8 cellular contexts compared by ENCODE assay signal in the genomic region with DNA sequence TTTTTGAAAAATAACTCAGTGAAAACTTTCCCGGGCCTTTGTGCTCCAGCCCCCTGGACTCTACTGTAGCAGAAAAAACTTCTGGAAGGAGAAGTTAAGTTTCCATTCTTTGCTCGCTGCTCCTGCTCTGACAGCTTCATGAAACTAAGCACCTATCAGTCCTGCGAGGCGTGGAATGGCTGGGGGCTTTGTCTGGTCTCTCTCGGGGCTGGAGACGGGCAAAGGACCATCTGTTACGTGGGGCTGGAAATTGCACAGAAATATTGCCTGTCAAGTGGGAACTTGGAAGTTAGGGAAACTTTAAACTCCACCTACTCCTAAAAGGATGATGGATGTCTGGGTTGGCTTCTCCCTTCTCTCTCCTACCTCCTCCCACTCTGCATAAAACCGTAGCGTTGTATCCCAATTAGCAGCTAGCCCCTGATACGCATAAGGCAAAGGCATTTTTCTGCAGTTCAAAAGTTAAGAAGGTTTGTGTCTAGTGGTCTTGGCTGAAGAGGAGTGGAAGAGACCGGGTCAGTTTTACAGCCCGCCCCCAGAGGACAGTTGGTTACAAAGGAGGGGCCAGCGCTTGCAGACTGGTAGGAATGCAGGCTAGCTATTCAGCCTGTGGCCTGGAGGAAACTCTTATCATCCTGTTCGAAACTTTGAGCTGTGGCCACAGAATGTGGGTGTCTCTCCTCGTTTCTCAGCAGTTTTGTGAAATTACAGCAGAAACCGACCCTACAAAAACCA. TPM values are rescaled to one million over a fixed set of nuclear protein-coding genes. Genes with fewer than 3 reads are reported as not detected.
DNase-seq lines count a peak whose midpoint lies in the region; ATAC-seq and TF ChIP-seq lines count a peak whose summit lies in the region.

No MANE protein-coding gene starts in this region.

- TF ChIP-seq CTCF in GM12865 (IDR thresholded peaks at IDR 0.05; ENCODE audit: insufficient read depth, low read depth, low read length, missing control alignments), result no peak
- TF ChIP-seq CTCF in WTC11 (IDR thresholded peaks at IDR 0.05), result no peak

- peak overlapping the region; percentile 73 for H3K27ac ChIP-seq in right cardiac atrium (ENCODE audit: low read length)

- under 1% methylated on average over 16 of the region's 16 CpGs for WGBS in right cardiac atrium

- ATAC-seq in WTC11, result peak; percentile 71
- peak; percentile 79 to 88 for ATAC-seq in right cardiac atrium
- no peak for ATAC-seq in natural killer cell treated with Interleukin-12 subunit alpha and Interleukin-12 subunit beta and Interleukin-15 and Interleukin-18, amount 100 ng/mL, for 72 hours

- no peaks in the 10 kb centered on the region for H3K27me3 ChIP-seq in right cardiac atrium (ENCODE audit: control insufficient read depth, insufficient read depth)

- no peaks in the 10 kb centered on the region; the same call in 1 of the 2 replicates for H3K27me3 Mint-ChIP-seq in WTC11 (ENCODE audit: low read depth)
- peaks cover 30% of the 10 kb centered on the region for H3K27me3 Mint-ChIP-seq in activated CD4-positive, alpha-beta T cell treated with anti-CD3 and anti-CD28 coated beads, Interleukin-2, amount 10 ng/mL, durations not matched to agents 7 days and 5 days
- H3K27me3 Mint-ChIP-seq in natural killer cell treated with Interleukin-12 subunit alpha and Interleukin-12 subunit beta and Interleukin-15 and Interleukin-18, amount 100 ng/mL, for 72 hours, result peaks cover 18 to 19% of the 10 kb centered on the region in 2 donors

- POLR2A ChIA-PET in WTC11 (lab: Charles Lee), result interaction anchor here (0.6 kb wide), 1 partner anchor 69 kb away, joined by 5 read pairs; no protein-coding TSS in a partner anchor
- POLR2A ChIA-PET in activated CD4-positive, alpha-beta T cell treated with anti-CD3 and anti-CD28 coated beads, Interleukin-2, amount 10 ng/mL, durations not matched to agents 7 days and 5 days (lab: Charles Lee), result no interaction called here

- peak overlapping the region; percentile 87 for H3K4me3 Mint-ChIP-seq in WTC11
- no peak overlapping the region for H3K4me3 Mint-ChIP-seq in activated CD4-positive, alpha-beta T cell treated with anti-CD3 and anti-CD28 coated beads, Interleukin-2, amount 10 ng/mL, durations not matched to agents 7 days and 5 days
- no peak overlapping the region for H3K4me3 Mint-ChIP-seq in natural killer cell treated with Interleukin-12 subunit alpha and Interleukin-12 subunit beta and Interleukin-15 and Interleukin-18, amount 100 ng/mL, for 72 hours

- peak; percentile 25 for DNase-seq in GM12865 (ENCODE audit: low read depth)
- peak; percentile 69 for DNase-seq in WTC11 (ENCODE audit: low spot score)
- DNase-seq in right cardiac atrium, result peak; percentile 58 to 82 (median 71)
- peak; percentile 46 for DNase-seq in pulmonary artery endothelial cell (ENCODE audit: low read depth, low spot score)
- no peak for DNase-seq in activated CD4-positive, alpha-beta T cell treated with anti-CD3 and anti-CD28 coated beads, Interleukin-2, amount 10 ng/mL, durations not matched to agents 7 days and 5 days
- DNase-seq in activated effector memory CD4-positive, alpha-beta T cell treated with Interleukin-2 at 50 U/mL for 16 hours, result no peak
- no peak for DNase-seq in natural killer cell treated with Interleukin-12 subunit alpha and Interleukin-12 subunit beta and Interleukin-15 and Interleukin-18, amount 100 ng/mL, for 72 hours (ENCODE audit: low spot score)
- DNase-seq in activated gamma-delta T cell treated with Interleukin-2 at 50 U/mL for 16 hours, result no peak

- H3K4me1 Mint-ChIP-seq in WTC11, result peaks cover 67% of the 10 kb centered on the region
- H3K4me1 Mint-ChIP-seq in activated CD4-positive, alpha-beta T cell treated with anti-CD3 and anti-CD28 coated beads, Interleukin-2, amount 10 ng/mL, durations not matched to agents 7 days and 5 days, result no peaks in the 10 kb centered on the region
- H3K4me1 Mint-ChIP-seq in natural killer cell treated with Interleukin-12 subunit alpha and Interleukin-12 subunit beta and Interleukin-15 and Interleukin-18, amount 100 ng/mL, for 72 hours (ENCODE audit: low read depth in 2 of 2), result no peaks in the 10 kb centered on the region

- 0 out of 2 replicates have a peak, but pooled peaks cover 5% of the 10 kb centered on the region for H3K36me3 Mint-ChIP-seq in WTC11
- H3K36me3 Mint-ChIP-seq in activated CD4-positive, alpha-beta T cell treated with anti-CD3 and anti-CD28 coated beads, Interleukin-2, amount 10 ng/mL, durations not matched to agents 7 days and 5 days (ENCODE audit: low read depth), result no peaks in the 10 kb centered on the region
- peaks cover 6% of the 10 kb centered on the region for H3K36me3 Mint-ChIP-seq in natural killer cell treated with Interleukin-12 subunit alpha and Interleukin-12 subunit beta and Interleukin-15 and Interleukin-18, amount 100 ng/mL, for 72 hours

- peaks cover 3% of the 10 kb centered on the region for H3K4me1 ChIP-seq in right cardiac atrium (ENCODE audit: control insufficient read depth, insufficient read depth, low read length)

- H3K27ac Mint-ChIP-seq in WTC11, result peak overlapping the region; percentile 86
- no peak overlapping the region for H3K27ac Mint-ChIP-seq in activated CD4-positive, alpha-beta T cell treated with anti-CD3 and anti-CD28 coated beads, Interleukin-2, amount 10 ng/mL, durations not matched to agents 7 days and 5 days
- H3K27ac Mint-ChIP-seq in natural killer cell treated with Interleukin-12 subunit alpha and Interleukin-12 subunit beta and Interleukin-15 and Interleukin-18, amount 100 ng/mL, for 72 hours, result no peak overlapping the region

- CTCF ChIA-PET in WTC11 (lab: Charles Lee), result interaction anchor here (0.6 to 1.1 kb wide), 5 partner anchors 10 to 94 kb away, joined by 3 to 4 read pairs (median 3); no protein-coding TSS in a partner anchor
- CTCF ChIA-PET in activated CD4-positive, alpha-beta T cell treated with anti-CD3 and anti-CD28 coated beads, Interleukin-2, amount 10 ng/mL, durations not matched to agents 7 days and 5 days (lab: Charles Lee), result no interaction called here

- H3K4me3 ChIP-seq in GM12865 (ENCODE audit: low read depth, low read length) (no peak overlapping the region), right cardiac atrium (ENCODE audit: low read length) (peak overlapping the region; percentile 73)

- H3K9me3 ChIP-seq in right cardiac atrium (ENCODE audit: control insufficient read depth, low read length), result no peaks in the 10 kb centered on the region

- H3K9me3 Mint-ChIP-seq in WTC11, result no peaks in the 10 kb centered on the region
- H3K9me3 Mint-ChIP-seq in activated CD4-positive, alpha-beta T cell treated with anti-CD3 and anti-CD28 coated beads, Interleukin-2, amount 10 ng/mL, durations not matched to agents 7 days and 5 days, result no peaks in the 10 kb centered on the region
- H3K9me3 Mint-ChIP-seq in natural killer cell treated with Interleukin-12 subunit alpha and Interleukin-12 subunit beta and Interleukin-15 and Interleukin-18, amount 100 ng/mL, for 72 hours, result peaks cover 3% of the 10 kb centered on the region

- intact Hi-C loops in right cardiac atrium (cut with DNase I), result no loop called here

TF ChIP-seq in WTC11, 78 proteins besides CTCF, POLR2A, EP300 and RAD21:
- TF ChIP-seq, protein P1, sequence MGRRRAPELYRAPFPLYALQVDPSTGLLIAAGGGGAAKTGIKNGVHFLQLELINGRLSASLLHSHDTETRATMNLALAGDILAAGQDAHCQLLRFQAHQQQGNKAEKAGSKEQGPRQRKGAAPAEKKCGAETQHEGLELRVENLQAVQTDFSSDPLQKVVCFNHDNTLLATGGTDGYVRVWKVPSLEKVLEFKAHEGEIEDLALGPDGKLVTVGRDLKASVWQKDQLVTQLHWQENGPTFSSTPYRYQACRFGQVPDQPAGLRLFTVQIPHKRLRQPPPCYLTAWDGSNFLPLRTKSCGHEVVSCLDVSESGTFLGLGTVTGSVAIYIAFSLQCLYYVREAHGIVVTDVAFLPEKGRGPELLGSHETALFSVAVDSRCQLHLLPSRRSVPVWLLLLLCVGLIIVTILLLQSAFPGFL (CRISPR knock-in tag; IDR thresholded peaks at IDR 0.05; ENCODE audit: borderline replicate concordance), result no peak

RNA-seq across cellular contexts. Expression of gene FBXL7, which starts 1.2 kb away (rescaled TPM):
- total RNA-seq in WTC11 (2021), result 13.8 to 15.9 TPM (median 14.4 TPM) in 3 replicates
- total RNA-seq in right cardiac atrium, result 10 to 100 TPM; 16.1 to 22.2 (median 18.4) TPM
- 10.2 TPM for polyA plus RNA-seq in right cardiac atrium
- 5.3 and 6.6 TPM in 2 replicates for total RNA-seq in pulmonary artery endothelial cell
- total RNA-seq in activated CD4-positive, alpha-beta T cell treated with anti-CD3 and anti-CD28 coated beads, Interleukin-2, amount 10 ng/mL, durations not matched to agents 7 days and 5 days, result not detected
- total RNA-seq in natural killer cell treated with Interleukin-12 subunit alpha and Interleukin-12 subunit beta and Interleukin-15 and Interleukin-18, amount 100 ng/mL, for 72 hours, result not detected

Comparison
In these comparisons a context has a peak if more than half of its experiments do, and no peak if none do; other contexts are left out.
1. DNase-seq: peak in GM12865 (single experiment), WTC11 (single experiment), right cardiac atrium (3 of 3) and pulmonary artery endothelial cell (single experiment); none in activated CD4-positive, alpha-beta T cell treated with anti-CD3 and anti-CD28 coated beads, Interleukin-2, amount 10 ng/mL, durations not matched to agents 7 days and 5 days (single experiment), activated effector memory CD4-positive, alpha-beta T cell treated with Interleukin-2 at 50 U/mL for 16 hours (single experiment), natural killer cell treated with Interleukin-12 subunit alpha and Interleukin-12 subunit beta and Interleukin-15 and Interleukin-18, amount 100 ng/mL, for 72 hours (single experiment) and activated gamma-delta T cell treated with Interleukin-2 at 50 U/mL for 16 hours (single experiment).
2. ATAC-seq: peak in WTC11 (single experiment) and right cardiac atrium (2 of 2); none in natural killer cell treated with Interleukin-12 subunit alpha and Interleukin-12 subunit beta and Interleukin-15 and Interleukin-18, amount 100 ng/mL, for 72 hours (0 of 2).